Comparison of ENCODE assay signal across 9 cellular contexts in the genomic region with DNA sequence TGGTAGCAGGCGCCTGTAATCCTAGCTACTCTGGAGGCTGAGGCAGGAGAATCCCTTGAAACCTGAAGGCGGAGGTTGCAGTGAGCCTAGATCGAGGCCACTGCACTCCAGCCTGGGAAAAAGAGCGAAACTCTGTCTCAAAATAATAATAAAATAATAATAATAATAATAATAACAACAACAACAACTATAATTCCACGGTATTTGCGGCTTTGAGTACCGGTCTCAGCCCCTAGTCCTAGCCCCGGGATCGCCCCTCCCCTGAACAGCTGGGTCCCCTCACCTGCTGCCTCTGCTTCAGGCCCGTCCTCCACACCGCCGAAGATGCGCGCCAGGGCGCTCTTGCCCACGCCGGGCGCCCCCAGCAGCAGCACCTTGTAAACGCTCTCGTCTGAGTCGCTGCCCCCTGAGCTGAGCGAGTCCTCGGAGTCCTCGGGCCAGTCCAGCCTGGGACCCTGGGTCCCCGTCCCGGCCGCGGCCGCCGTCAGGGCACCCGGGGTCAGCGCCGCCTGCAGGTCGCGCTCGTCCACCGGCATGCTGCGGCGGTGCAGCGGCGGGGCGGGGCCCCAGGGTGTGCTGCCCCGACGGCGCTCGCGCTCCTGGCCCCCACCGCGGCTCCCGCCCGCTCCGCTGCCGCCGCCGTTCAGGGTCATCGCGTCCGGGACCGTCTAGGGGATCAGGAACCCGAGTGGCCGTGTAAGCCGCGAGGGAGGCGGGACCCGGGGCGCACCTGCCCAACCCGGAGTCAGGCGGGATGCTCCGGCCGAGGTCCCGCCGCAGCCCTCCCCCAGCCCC. TPM values are rescaled to one million over a fixed set of nuclear protein-coding genes. Genes with fewer than 3 reads are reported as not detected.
DNase-seq lines count a peak whose midpoint lies in the region; ATAC-seq and TF ChIP-seq lines count a peak whose summit lies in the region.
"Had no signal": no experiment of that assay in that cellular context is flagged by ENCODE, and none has a peak within 500 bp of the region (broad histone marks: within the 10 kb centered on the region; RNA-seq: fewer than 3 reads in every experiment).

No MANE protein-coding gene starts in this region.

- H2AFZ ChIP-seq in fibroblast of lung (ENCODE audit: low read length): no peak overlapping the region
- H2AFZ ChIP-seq in osteoblast (ENCODE audit: low read length): no peak overlapping the region

- no peaks in the 10 kb centered on the region for H3K79me2 ChIP-seq in fibroblast of lung (ENCODE audit: control insufficient read depth, insufficient read depth, low read length)
- no peaks in the 10 kb centered on the region for H3K79me2 ChIP-seq in osteoblast (ENCODE audit: insufficient read depth, low read length)

- TF ChIP-seq CTCF in fibroblast of lung (conservative IDR thresholded peaks at IDR 0.05 in 1 of 2, IDR thresholded peaks at IDR 0.05 in 1 of 2; ENCODE audit: low read depth in 1 of 2, low read length in 2 of 2) (peak in 1 of 2 donors; percentile 33), osteoblast (IDR thresholded peaks at IDR 0.05; ENCODE audit: extremely low read depth, low read depth, low read length) (peak; percentile 22)

- H3K27ac Mint-ChIP-seq in CD4-positive, CD25-positive, alpha-beta regulatory T cell: no peak overlapping the region

- peaks cover 0 to 8% (median 4%) of the 10 kb centered on the region in 4 donors for H3K4me1 Mint-ChIP-seq in CD4-positive, CD25-positive, alpha-beta regulatory T cell

- H3K36me3 ChIP-seq in CD4-positive, CD25-positive, alpha-beta regulatory T cell (ENCODE audit: control insufficient read depth, insufficient read depth, low read length): no peaks in the 10 kb centered on the region
- peaks cover 3% of the 10 kb centered on the region for H3K36me3 ChIP-seq in fibroblast of lung (ENCODE audit: control insufficient read depth, insufficient read depth, low read length)
- H3K36me3 ChIP-seq in osteoblast (ENCODE audit: insufficient read depth, low read length): no peaks in the 10 kb centered on the region

- H3K4me1 ChIP-seq in CD4-positive, CD25-positive, alpha-beta regulatory T cell (ENCODE audit: control insufficient read depth, insufficient read depth, low read length, poor library complexity, severe bottlenecking): peaks cover 15% of the 10 kb centered on the region
- H3K4me1 ChIP-seq in fibroblast of lung (ENCODE audit: control insufficient read depth, extremely low read depth, insufficient read depth, low read length) (peaks cover 36% of the 10 kb centered on the region), osteoblast (ENCODE audit: insufficient read depth, low read length) (peaks cover 47% of the 10 kb centered on the region)

- H3K9ac ChIP-seq in fibroblast of lung (ENCODE audit: insufficient read depth, low read length): peak overlapping the region; percentile 57

- H3K4me3 Mint-ChIP-seq in CD4-positive, CD25-positive, alpha-beta regulatory T cell: peak overlapping the region in 1 of 4 donors; percentile 71

- peak in 2 of 3 donors; percentile 33 to 40 for DNase-seq in CD4-positive, CD25-positive, alpha-beta regulatory T cell
- DNase-seq in activated CD8-positive, alpha-beta memory T cell treated with anti-CD3 and anti-CD28 coated beads, Interleukin-2, amount 50 U/mL, for 48 hours: peak; percentile 78
- no peak for DNase-seq in fibroblast of lung (ENCODE audit: low read depth in 2 of 2)
- peak; percentile 92 for DNase-seq in osteoblast (ENCODE audit: insufficient read length, low spot score, missing footprints)
- DNase-seq in SKM-1 (lab: John Stamatoyannopoulos, UW; ENCODE audit: unreplicated experiment): no peak
- DNase-seq in foreskin melanocyte: no peak

- peaks cover 11% of the 10 kb centered on the region for H3K27me3 ChIP-seq in CD4-positive, CD25-positive, alpha-beta regulatory T cell (ENCODE audit: control insufficient read depth, insufficient read depth, low read length)
- H3K27me3 ChIP-seq in fibroblast of lung (ENCODE audit: control insufficient read depth, insufficient read depth, low read length): peaks cover 2% of the 10 kb centered on the region
- peaks cover 34% of the 10 kb centered on the region for H3K27me3 ChIP-seq in osteoblast (ENCODE audit: insufficient read depth, low read length)

- H3K27me3 Mint-ChIP-seq in CD4-positive, CD25-positive, alpha-beta regulatory T cell: peaks cover 51% of the 10 kb centered on the region

- H3K4me3 ChIP-seq in CD4-positive, CD25-positive, alpha-beta regulatory T cell (ENCODE audit: low read depth, low read length): no peak overlapping the region
- H3K4me3 ChIP-seq in fibroblast of lung (replicated peaks in 1 of 4; ENCODE audit: control extremely low read depth in 1 of 4, insufficient read depth in 1 of 4, low read depth in 3 of 4, low read length in 4 of 4) (peak overlapping the region in 3 of 4 experiments; percentile 46 to 67 (median 50)), osteoblast (ENCODE audit: insufficient read depth, low read length) (peak overlapping the region; percentile 66)

- H4K20me1 ChIP-seq in fibroblast of lung (ENCODE audit: control insufficient read depth, extremely low read depth, insufficient read depth, low read length) (no peaks in the 10 kb centered on the region), osteoblast (ENCODE audit: insufficient read depth, low read length) (no peaks in the 10 kb centered on the region)

- ATAC-seq in CD4-positive, CD25-positive, alpha-beta regulatory T cell (ENCODE audit: low read depth in 2 of 2): peak; percentile 55 to 63
- ATAC-seq in HG02852 (IDR thresholded peaks at IDR 0.05; ENCODE audit: unreplicated experiment): peak; percentile 44
- no peak for ATAC-seq in GM21390 (IDR thresholded peaks at IDR 0.05; ENCODE audit: unreplicated experiment)

- H3K4me2 ChIP-seq in fibroblast of lung (ENCODE audit: extremely low read depth, insufficient read depth, low read length): peak overlapping the region; percentile 83
- H3K4me2 ChIP-seq in osteoblast (ENCODE audit: insufficient read depth, low read length): peak overlapping the region; percentile 62

- H3K9me3 Mint-ChIP-seq in CD4-positive, CD25-positive, alpha-beta regulatory T cell: peaks cover 0 to 1% (median 0%) of the 10 kb centered on the region in 7 donors

- no peaks in the 10 kb centered on the region for H3K9me3 ChIP-seq in CD4-positive, CD25-positive, alpha-beta regulatory T cell (ENCODE audit: control insufficient read depth in 2 of 2, low read length in 2 of 2)
- H3K9me3 ChIP-seq in fibroblast of lung (ENCODE audit: control insufficient read depth, insufficient read depth, low read depth, low read length) (no peaks in the 10 kb centered on the region), osteoblast (ENCODE audit: low read depth, low read length) (no peaks in the 10 kb centered on the region)

- H3K27ac ChIP-seq in CD4-positive, CD25-positive, alpha-beta regulatory T cell (ENCODE audit: insufficient read depth, low read length, poor library complexity, severe bottlenecking): no peak overlapping the region
- peak overlapping the region; percentile 36 for H3K27ac ChIP-seq in fibroblast of lung (ENCODE audit: insufficient read depth, low read length)
- no peak overlapping the region for H3K27ac ChIP-seq in osteoblast (ENCODE audit: low read depth, low read length)

- H3K36me3 Mint-ChIP-seq in CD4-positive, CD25-positive, alpha-beta regulatory T cell: peaks cover 3% of the 10 kb centered on the region

RNA-seq across cellular contexts. Expression of gene RRAD, which starts 0.6 kb away (rescaled TPM):
- total RNA-seq in CD4-positive, CD25-positive, alpha-beta regulatory T cell: 0.35 TPM
- not detected for polyA plus RNA-seq in CD4-positive, CD25-positive, alpha-beta regulatory T cell
- 41.1 and 83.7 TPM in 2 replicates for total RNA-seq in fibroblast of lung
- polyA plus RNA-seq in fibroblast of lung: 7.8 and 11.6 TPM in 2 replicates
- polyA plus RNA-seq in fibroblast of lung (2012): 16.7 and 19.7 TPM in 2 replicates
- 3.4 and 4.5 TPM in 2 replicates for polyA minus RNA-seq in fibroblast of lung (ENCODE audit: low replicate concordance)
- 3.2 and 4.3 TPM in 2 replicates for total RNA-seq in osteoblast
- total RNA-seq: HT1080 had no signal

RNA-seq across cellular contexts. Expression of gene CDH16, which starts 6.0 kb away (rescaled TPM):
- not detected for total RNA-seq in CD4-positive, CD25-positive, alpha-beta regulatory T cell
- not detected for polyA plus RNA-seq in CD4-positive, CD25-positive, alpha-beta regulatory T cell
- total RNA-seq in fibroblast of lung: not detected in 2 replicates
- not detected in 2 replicates for polyA plus RNA-seq in fibroblast of lung
- polyA plus RNA-seq in fibroblast of lung (2012): not detected in 2 replicates
- polyA minus RNA-seq in fibroblast of lung (ENCODE audit: low replicate concordance): not detected in 2 replicates
- not detected in 2 replicates for total RNA-seq in osteoblast
- total RNA-seq: HT1080 had no signal

RNA-seq across cellular contexts. Expression of gene CIAO2B, which starts 9.5 kb away (rescaled TPM):
- total RNA-seq in CD4-positive, CD25-positive, alpha-beta regulatory T cell: 64.6 TPM
- 100 to 1,000 TPM; 126 to 161 (median 147) TPM for polyA plus RNA-seq in CD4-positive, CD25-positive, alpha-beta regulatory T cell
- total RNA-seq in fibroblast of lung: 188 and 217 TPM in 2 replicates
- polyA plus RNA-seq in fibroblast of lung: 115 and 138 TPM in 2 replicates
- 176 and 223 TPM in 2 replicates for polyA plus RNA-seq in fibroblast of lung (2012)
- 179 and 191 TPM in 2 replicates for polyA minus RNA-seq in fibroblast of lung (ENCODE audit: low replicate concordance)
- total RNA-seq in osteoblast: 90.8 and 97.4 TPM in 2 replicates

RNA-seq across cellular contexts. Expression of gene CES2, which starts 10.6 kb away (rescaled TPM):
- 35.4 TPM for total RNA-seq in CD4-positive, CD25-positive, alpha-beta regulatory T cell
- polyA plus RNA-seq in CD4-positive, CD25-positive, alpha-beta regulatory T cell: 10 to 100 TPM; 19.3 to 22.5 (median 19.7) TPM
- total RNA-seq in fibroblast of lung (38.0 and 47.6 TPM in 2 replicates), osteoblast (38.6 and 42.3 TPM in 2 replicates)
- polyA plus RNA-seq in fibroblast of lung: 22.9 and 26.9 TPM in 2 replicates
- 24.6 and 28.6 TPM in 2 replicates for polyA plus RNA-seq in fibroblast of lung (2012)
- 34.6 and 51.2 TPM in 2 replicates for polyA minus RNA-seq in fibroblast of lung (ENCODE audit: low replicate concordance)

RNA-seq across cellular contexts. Expression of gene CES3, which starts 36.3 kb away (rescaled TPM):
- 0.74 TPM for total RNA-seq in CD4-positive, CD25-positive, alpha-beta regulatory T cell
- polyA plus RNA-seq in CD4-positive, CD25-positive, alpha-beta regulatory T cell: under 1 TPM; 0.10 to 0.29 (median 0.26) TPM
- total RNA-seq in fibroblast of lung (0.77 and 1.3 TPM in 2 replicates), osteoblast (0.29 TPM in 1 of 2 replicates, not detected in the other)
- polyA plus RNA-seq in fibroblast of lung: 0.01 and 0.07 TPM in 2 replicates
- not detected in 2 replicates for polyA plus RNA-seq in fibroblast of lung (2012)
- not detected in 2 replicates for polyA minus RNA-seq in fibroblast of lung (ENCODE audit: low replicate concordance)

Comparison
In these comparisons a context has a peak if more than half of its experiments do, and no peak if none do; other contexts are left out.
1. DNase-seq: peak in CD4-positive, CD25-positive, alpha-beta regulatory T cell (2 of 3), activated CD8-positive, alpha-beta memory T cell treated with anti-CD3 and anti-CD28 coated beads, Interleukin-2, amount 50 U/mL, for 48 hours (single experiment) and osteoblast (single experiment); none in fibroblast of lung (0 of 2), SKM-1 (single experiment) and foreskin melanocyte (single experiment).